ENCODE assay signal across 18 cellular contexts in the genomic region with DNA sequence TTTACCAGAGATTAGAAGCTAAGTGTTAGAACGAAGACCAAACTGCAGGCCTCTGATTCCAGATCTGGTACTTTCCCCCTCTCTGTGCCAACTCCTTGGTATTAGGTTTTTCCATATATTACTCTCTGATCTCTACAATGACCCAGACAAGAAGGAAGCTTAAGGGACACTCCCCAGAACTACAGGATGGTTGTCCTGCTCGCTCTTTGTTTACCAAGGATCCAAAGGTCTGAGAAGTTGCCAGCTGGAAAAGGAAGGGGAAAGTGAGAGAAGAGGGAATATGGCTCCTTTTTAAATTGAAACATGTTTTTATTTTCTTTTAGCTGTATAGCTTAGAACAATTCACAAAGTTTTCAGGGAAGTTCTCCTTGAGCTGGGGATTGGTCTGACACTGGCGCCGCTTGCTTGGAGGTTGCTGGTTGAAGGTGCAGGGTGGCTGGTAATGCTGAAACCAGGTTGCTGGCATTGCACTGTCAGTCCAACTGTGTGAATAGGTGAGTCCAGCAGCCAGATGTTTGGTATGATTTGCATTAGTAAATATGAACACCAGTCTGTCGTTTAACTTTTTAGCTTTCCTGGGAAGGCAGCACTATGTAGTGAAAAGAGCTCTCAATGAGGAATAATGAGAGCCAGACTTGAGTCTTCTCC.
A peak's percentile ranks its signal among the peaks of the same experiment; 100 is the strongest.
DNase-seq lines count a peak whose midpoint lies in the region; ATAC-seq, FAIRE-seq and TF ChIP-seq lines count a peak whose summit lies in the region.
"Had no signal": no experiment of that assay in that cellular context is flagged by ENCODE, and none has a peak within 500 bp of the region (broad histone marks: within the 10 kb centered on the region; RNA-seq: fewer than 3 reads in every experiment).

No MANE protein-coding gene starts in this region.

- intact Hi-C loops in body of pancreas (cut with DNase I), result no loop called here

- H3K27ac ChIP-seq in body of pancreas, result peak overlapping the region in 3 of 4 donors; percentile 20 to 33 (median 26)
- H3K27ac ChIP-seq in small intestine (ENCODE audit: low read depth in 1 of 2, low read length in 1 of 2), result no peak overlapping the region

- ATAC-seq in body of pancreas, result peak; percentile 48
- ATAC-seq in left lobe of liver, result peak; percentile 33
- no peak for ATAC-seq in GM19328 (IDR thresholded peaks at IDR 0.05; ENCODE audit: unreplicated experiment)
- no peak for ATAC-seq in HG03025 (IDR thresholded peaks at IDR 0.05; ENCODE audit: low FRiP score, unreplicated experiment)
- ATAC-seq: CD8-positive, alpha-beta T cell; GM12878; HCT116 had no signal

- peaks cover 24% of the 10 kb centered on the region for H3K4me1 ChIP-seq in body of pancreas
- H3K4me1 ChIP-seq in small intestine (ENCODE audit: control insufficient read depth in 2 of 2, insufficient read depth in 1 of 2, low read depth in 1 of 2, low read length in 1 of 2), result peaks cover 4% of the 10 kb centered on the region in 2 donors

- POLR2A ChIA-PET in GM10248 (lab: Yijun Ruan, JAX), result no interaction called here

- 36 to 39% methylated on average over 5 of the region's 5 CpGs for WGBS in body of pancreas, 2 donors
- 25 to 53% (median 34%) methylated on average over 5 of the region's 5 CpGs for WGBS in small intestine, 3 donors

- DNase-seq in NCI-H526 treated with DMSO at 0.1 percent for 48 hours (lab: John Stamatoyannopoulos, UW), result peak; percentile 37
- DNase-seq in body of pancreas, result peak in 1 of 4 donors; percentile 33
- DNase-seq in left lobe of liver (ENCODE audit: low spot score), result no peak
- peak; percentile 75 for DNase-seq in small intestine
- no peak for DNase-seq in GM20000 (ENCODE audit: low spot score)
- DNase-seq in GM10248 (ENCODE audit: extremely low spot score), result no peak
- DNase-seq: 8988T; CD8-positive, alpha-beta T cell; GF-D8; GOT3; H7; HFFc6 had no signal

- CTCF ChIA-PET in GM10248 (lab: Yijun Ruan, JAX), result interaction anchor here (1.2 kb wide), 1 partner anchor 11 kb away, joined by 3 read pairs; no protein-coding TSS in a partner anchor

- no peaks in the 10 kb centered on the region for H3K36me3 ChIP-seq in body of pancreas (replicated peaks in 1 of 2; ENCODE audit: insufficient read depth in 1 of 2, low read depth in 2 of 2)
- no peaks in the 10 kb centered on the region for H3K36me3 ChIP-seq in small intestine (ENCODE audit: control insufficient read depth in 2 of 2, insufficient read depth in 2 of 2, low read length in 2 of 2)
- H3K36me3 ChIP-seq: BLaER1 treated with 17β-estradiol and CSF1 and Interleukin-3, amounts not matched to agents 10 nM and 100 nM had no signal

- H3K4me3 ChIP-seq in body of pancreas, result no peak overlapping the region
- H3K4me3 ChIP-seq in small intestine (ENCODE audit: low read depth in 1 of 2, low read length in 2 of 2), result no peak overlapping the region
- H3K4me3 ChIP-seq: BLaER1 treated with 17β-estradiol and CSF1 and Interleukin-3, amounts not matched to agents 10 nM and 100 nM; GM12878 had no signal

- H3K9me3 ChIP-seq in body of pancreas (no peaks in the 10 kb centered on the region), small intestine (ENCODE audit: control insufficient read depth, low read depth) (no peaks in the 10 kb centered on the region)
- H3K9me3 ChIP-seq: BLaER1 treated with 17β-estradiol and CSF1 and Interleukin-3, amounts not matched to agents 10 nM and 100 nM had no signal

- no peak for TF ChIP-seq POLR2A in body of pancreas (IDR thresholded peaks at IDR 0.05)

- H3K27me3 ChIP-seq in body of pancreas (no peaks in the 10 kb centered on the region), small intestine (ENCODE audit: control insufficient read depth in 2 of 2, insufficient read depth in 2 of 2, low read length in 2 of 2) (no peaks in the 10 kb centered on the region)
- H3K27me3 ChIP-seq: BLaER1 treated with 17β-estradiol and CSF1 and Interleukin-3, amounts not matched to agents 10 nM and 100 nM had no signal

- no peak for FAIRE-seq in small intestine (lab: Jason Lieb, UNC)
- FAIRE-seq: GM12878, GM19239 had no signal

- TF ChIP-seq CTCF in body of pancreas (IDR thresholded peaks at IDR 0.05) (no peak), GM20000 (IDR thresholded peaks at IDR 0.05; ENCODE audit: extremely low read depth, missing control alignments) (no peak), GM10248 (IDR thresholded peaks at IDR 0.05; ENCODE audit: control extremely low read depth, extremely low read depth, low read depth, missing control alignments) (no peak)

Comparison
In these comparisons a context has a peak if more than half of its experiments do, and no peak if none do; other contexts are left out.
1. DNase-seq: peak in NCI-H526 treated with DMSO at 0.1 percent for 48 hours (single experiment) and small intestine (single experiment); none in left lobe of liver (single experiment), GM20000 (single experiment) and GM10248 (single experiment).
2. ATAC-seq: peak in body of pancreas (single experiment) and left lobe of liver (single experiment); none in GM19328 (single experiment) and HG03025 (single experiment).
3. H3K27ac ChIP-seq: peak in body of pancreas (3 of 4); none in small intestine (0 of 2).